ENCODE assay signal across 22 cellular contexts in genomic region chr14:64577211-64577610, GRCh38. TPM values are rescaled to one million over a fixed set of nuclear protein-coding genes. Genes with fewer than 3 reads are reported as not detected.
DNase-seq lines count a peak whose midpoint lies in the region; ATAC-seq, FAIRE-seq and TF ChIP-seq lines count a peak whose summit lies in the region.
"Had no signal": no experiment of that assay in that cellular context is flagged by ENCODE, and none has a peak within 500 bp of the region (broad histone marks: within the 10 kb centered on the region; RNA-seq: fewer than 3 reads in every experiment).

No MANE protein-coding gene starts in this region.

- no peaks in the 10 kb centered on the region for H3K79me2 ChIP-seq in H1 (ENCODE audit: control insufficient read depth in 1 of 2, insufficient read depth in 2 of 2, low read length in 2 of 2)
- no peaks in the 10 kb centered on the region for H3K79me2 ChIP-seq in trophoblast cell (ENCODE audit: control insufficient read depth, insufficient read depth, low read length, poor library complexity)

- H3K56ac ChIP-seq in H1 (replicated peaks; ENCODE audit: insufficient read length, low read depth, low read length), result no peak overlapping the region

- H3K79me1 ChIP-seq in H1 (ENCODE audit: low read depth, low read length), result no peaks in the 10 kb centered on the region
- H3K79me1 ChIP-seq in trophoblast cell (ENCODE audit: low read length), result peaks cover 3% of the 10 kb centered on the region

- in situ Hi-C loops in HAP-1 (cut with MboI; ENCODE audit: low sequenced_read_pairs), result no loop called here

- no peak for TF ChIP-seq POLR2A in H1 (IDR thresholded peaks at IDR 0.05; ENCODE audit: control extremely low read depth in 1 of 2, low read depth in 2 of 2, low read length in 2 of 2)

- no peak for FAIRE-seq in H1 (lab: Jason Lieb, UNC)
- FAIRE-seq: GM12891, GM18507 had no signal

- H4K12ac ChIP-seq in trophoblast cell (ENCODE audit: low read depth, low read length), result no peak overlapping the region

- H2AK5ac ChIP-seq in H1 (ENCODE audit: low read depth, low read length) (no peak overlapping the region), trophoblast cell (ENCODE audit: low read length) (no peak overlapping the region)

- WGBS in H1 (ENCODE audit: extremely low coverage in 1 of 2, insufficient coverage in 1 of 2, insufficient read length in 1 of 2, insufficient replicate concordance in 2 of 2, low coverage in 1 of 2, low lambda C conversion rate in 2 of 2, missing lambda C conversion rate in 1 of 2), 2 experiments, result 92% methylated on average over 5 of the region's 5 CpGs; no CpG with 5 or more reads in 1 of the 2 experiments
- no CpG with 5 or more reads among the region's 5 CpGs for WGBS in trophoblast cell (ENCODE audit: extremely low coverage, insufficient coverage, insufficient read length)

- H2BK5ac ChIP-seq in H1 (ENCODE audit: low read depth, low read length) (0 out of 2 replicates have a peak overlapping the region, but pooled peaks have one; percentile 32), trophoblast cell (ENCODE audit: low read depth, low read length, poor library complexity) (no peak overlapping the region)

- no peaks in the 10 kb centered on the region for H3K23me2 ChIP-seq in H1 (ENCODE audit: low read depth, low read length)

- no peak overlapping the region for H2BK15ac ChIP-seq in H1 (ENCODE audit: low read length)

- H3K9me3 ChIP-seq in T-helper 17 cell (ENCODE audit: control insufficient read depth, low read length, poor library complexity, severe bottlenecking) (no peaks in the 10 kb centered on the region), H1 (ENCODE audit: insufficient read depth in 2 of 2, low read depth in 1 of 2, low read length in 1 of 2) (no peaks in the 10 kb centered on the region), trophoblast cell (ENCODE audit: insufficient read depth, low read depth, low read length) (no peaks in the 10 kb centered on the region), HAP-1 (no peaks in the 10 kb centered on the region)

- H3K27me3 Mint-ChIP-seq in T-helper 17 cell, result peaks cover 6% of the 10 kb centered on the region
- H3K27me3 Mint-ChIP-seq in nephron (ENCODE audit: low read depth), result no peaks in the 10 kb centered on the region
- H3K27me3 Mint-ChIP-seq: CD4-positive, alpha-beta memory T cell had no signal

- no peaks in the 10 kb centered on the region for H3K36me3 ChIP-seq in H1 (ENCODE audit: control insufficient read depth in 2 of 4, insufficient read depth in 4 of 4, low read length in 3 of 4)
- no peaks in the 10 kb centered on the region for H3K36me3 ChIP-seq in trophoblast cell (ENCODE audit: control insufficient read depth in 1 of 2, insufficient read depth in 2 of 2, low read length in 2 of 2)
- H3K36me3 ChIP-seq in HAP-1 (replicated peaks), result no peaks in the 10 kb centered on the region

- H3K4me3 Mint-ChIP-seq in T-helper 17 cell, result no peak overlapping the region
- no peak overlapping the region for H3K4me3 Mint-ChIP-seq in nephron
- H3K4me3 Mint-ChIP-seq: CD4-positive, alpha-beta memory T cell had no signal

- ATAC-seq in T-helper 17 cell (no peak), HG03432 (IDR thresholded peaks at IDR 0.05; ENCODE audit: unreplicated experiment) (no peak)
- ATAC-seq: HCT116 had no signal

- H3K4ac ChIP-seq in H1 (replicated peaks; ENCODE audit: insufficient read length, low read depth, low read length) (no peak overlapping the region), trophoblast cell (ENCODE audit: low read depth, low read length) (no peak overlapping the region)

- H3K4me1 ChIP-seq in H1 (replicated peaks in 1 of 4; ENCODE audit: control insufficient read depth in 3 of 4, insufficient read depth in 4 of 4, low read length in 3 of 4), result peaks cover 5 to 22% (median 12%) of the 10 kb centered on the region in 4 experiments; a peak in 6 of 7 replicates
- H3K4me1 ChIP-seq in trophoblast cell (ENCODE audit: control insufficient read depth in 1 of 2, insufficient read depth in 2 of 2, low read length in 2 of 2), result peaks cover 2 to 13% of the 10 kb centered on the region in 2 experiments
- H3K4me1 ChIP-seq in HAP-1, result peaks cover 11% of the 10 kb centered on the region

- no peak for TF ChIP-seq EP300 in H1 (IDR thresholded peaks at IDR 0.05; ENCODE audit: borderline replicate concordance in 1 of 2, low read depth in 2 of 2, low read length in 2 of 2)

- H3K9ac ChIP-seq in H1 (replicated peaks in 1 of 4; ENCODE audit: extremely low read depth in 1 of 4, low read depth in 3 of 4, low read length in 3 of 4) (no peak overlapping the region), trophoblast cell (ENCODE audit: low read length) (peak overlapping the region; percentile 50)

- no peaks in the 10 kb centered on the region for H3K9me3 Mint-ChIP-seq in nephron
- H3K9me3 Mint-ChIP-seq: CD4-positive, alpha-beta memory T cell had no signal

- peak overlapping the region; percentile 19 for H3K27ac Mint-ChIP-seq in T-helper 17 cell
- peak overlapping the region in 2 of 3 experiments; percentile 16 for H3K27ac Mint-ChIP-seq in nephron
- H3K27ac Mint-ChIP-seq: CD4-positive, alpha-beta memory T cell had no signal

- H3K36me3 Mint-ChIP-seq in T-helper 17 cell (ENCODE audit: low read depth) (no peaks in the 10 kb centered on the region), nephron (ENCODE audit: low read depth) (no peaks in the 10 kb centered on the region)
- H3K36me3 Mint-ChIP-seq: CD4-positive, alpha-beta memory T cell had no signal

- H4K20me1 ChIP-seq in H1 (replicated peaks in 1 of 2; ENCODE audit: control insufficient read depth in 1 of 2, insufficient read depth in 2 of 2, low read length in 2 of 2), result no peaks in the 10 kb centered on the region

- DNase-seq in T-helper 17 cell (no peak), H1 (ENCODE audit: low read depth in 1 of 2, low spot score in 2 of 2) (peak in 1 of 2 experiments; percentile 43), trophoblast cell (no peak), HAP-1 (ENCODE audit: low spot score in 2 of 2) (no peak)
- DNase-seq in activated CD4-positive, alpha-beta T cell treated with anti-CD3 and anti-CD28 coated beads, Interleukin-2, amount 50 U/mL, for 1 hour, result no peak
- no peak for DNase-seq in effector CD4-positive, alpha-beta T cell
- DNase-seq: C1 segment of cervical spinal cord; Calu3; CD4-positive, alpha-beta memory T cell; COR-L47; DMS53; DMS79 treated with DMSO at 0.1 percent for 48 hours; GF-D8; GOT3; H7 had no signal

- H3K27ac ChIP-seq in H1 (ENCODE audit: low read depth, low read length), result no peak overlapping the region
- no peak overlapping the region for H3K27ac ChIP-seq in trophoblast cell (ENCODE audit: low read depth, low read length)

- peak overlapping the region; percentile 28; the same call in 1 of the 2 replicates for H4K8ac ChIP-seq in H1 (ENCODE audit: extremely low read depth, insufficient read depth, low read length)
- no peak overlapping the region for H4K8ac ChIP-seq in trophoblast cell (ENCODE audit: low read depth, low read length)

- H4K91ac ChIP-seq in H1 (replicated peaks; ENCODE audit: insufficient read length, low read length) (no peak overlapping the region), trophoblast cell (ENCODE audit: low read depth, low read length) (peak overlapping the region; percentile 5)

- no peak overlapping the region for H4K5ac ChIP-seq in H1 (ENCODE audit: insufficient read length, low read depth, low read length)

- H3K4me2 ChIP-seq in H1 (ENCODE audit: insufficient read depth in 1 of 2, low read depth in 2 of 2, low read length in 2 of 2), result no peak overlapping the region
- no peak overlapping the region for H3K4me2 ChIP-seq in trophoblast cell (ENCODE audit: low read length)

- H2AFZ ChIP-seq in H1 (ENCODE audit: low read length), result no peak overlapping the region
- H2AFZ ChIP-seq in trophoblast cell (ENCODE audit: insufficient read depth, low read length, poor library complexity), result no peak overlapping the region

- peak overlapping the region; percentile 77; the same call in 1 of the 2 replicates for H2BK12ac ChIP-seq in H1 (ENCODE audit: low read depth, low read length)
- peak overlapping the region; percentile 3 for H2BK12ac ChIP-seq in trophoblast cell (ENCODE audit: low read length)

- H3K4me3 ChIP-seq in H1 (ENCODE audit: extremely low read depth in 1 of 4, insufficient read depth in 2 of 4, low read depth in 3 of 4, low read length in 4 of 4) (no peak overlapping the region), trophoblast cell (ENCODE audit: low read depth, low read length) (no peak overlapping the region), HAP-1 (no peak overlapping the region)

- H3K14ac ChIP-seq in H1 (ENCODE audit: insufficient read length) (no peak overlapping the region), trophoblast cell (ENCODE audit: low read length) (no peak overlapping the region)

- CTCF ChIA-PET in H1 (lab: Charles Lee; ENCODE audit: partially characterized antibody), result interaction anchor here (0.6 to 1.9 kb wide), 4 partner anchors 12 to 188 kb away, joined by 3 to 7 read pairs (median 4); no protein-coding TSS in a partner anchor

- H3K27me3 ChIP-seq in H1 (replicated peaks in 1 of 4; ENCODE audit: control insufficient read depth in 3 of 4, extremely low read depth in 1 of 4, insufficient read depth in 3 of 4, low read length in 3 of 4) (no peaks in the 10 kb centered on the region), trophoblast cell (ENCODE audit: insufficient read depth, low read length) (no peaks in the 10 kb centered on the region), HAP-1 (ENCODE audit: low read depth) (no peaks in the 10 kb centered on the region)

- TF ChIP-seq CTCF in H1 (IDR thresholded peaks at IDR 0.05; ENCODE audit: control extremely low read depth in 1 of 3, insufficient read depth in 1 of 3, low read depth in 1 of 3, low read length in 3 of 3), result no peak
- TF ChIP-seq CTCF in nephron (IDR thresholded peaks at IDR 0.05; ENCODE audit: unreplicated experiment in 3 of 3), result no peak

- H3K4me1 Mint-ChIP-seq in T-helper 17 cell (peaks cover 2% of the 10 kb centered on the region), nephron (peaks cover 29% of the 10 kb centered on the region)
- H3K4me1 Mint-ChIP-seq: CD4-positive, alpha-beta memory T cell had no signal

- no peak overlapping the region for H2BK120ac ChIP-seq in H1 (replicated peaks; ENCODE audit: low read depth, low read length)
- H2BK120ac ChIP-seq in trophoblast cell (ENCODE audit: insufficient read depth, low read length, poor library complexity), result no peak overlapping the region

- no peak overlapping the region for H3K23ac ChIP-seq in H1 (ENCODE audit: insufficient read length)
- peak overlapping the region; percentile 48 for H3K23ac ChIP-seq in trophoblast cell (ENCODE audit: low read length)

- H3K18ac ChIP-seq in H1 (ENCODE audit: extremely low read depth, low read length) (no peak overlapping the region), trophoblast cell (ENCODE audit: low read length) (no peak overlapping the region)

- no peak overlapping the region for H2BK20ac ChIP-seq in H1 (ENCODE audit: low read length)

- no peak for TF ChIP-seq RAD21 in H1 (IDR thresholded peaks at IDR 0.05 in 1 of 2, conservative IDR thresholded peaks at IDR 0.05 in 1 of 2; ENCODE audit: low read depth in 2 of 2, low read length in 2 of 2)

- POLR2A ChIA-PET in H1 (lab: Charles Lee; ENCODE audit: partially characterized antibody), result interaction anchor here (1.0 to 2.1 kb wide), 2 partner anchors 37 to 38 kb away, joined by 3 to 6 read pairs; partner anchors contain the start of gene HSPA2

RNA-seq across cellular contexts. Expression of gene PPP1R36, which starts 27.4 kb away (rescaled TPM):
- total RNA-seq in T-helper 17 cell, result not detected
- 0.61 and 0.93 TPM in 2 replicates for total RNA-seq in H1 (2021; fragmentation: NEBNext Ultra II Directional; extraction: Animal tissue kit (Norgen Biotek cat#: 25700))
- 0.25 and 0.39 TPM in 2 replicates for polyA plus RNA-seq in H1 (2011; rRNA removed)
- polyA plus RNA-seq in H1 (2011; cell fraction: cytosol; rRNA removed), result 1.0 TPM
- 0.53 TPM for polyA plus RNA-seq in H1 (2011; cell fraction: nucleus; rRNA removed)
- polyA plus RNA-seq in H1 (2012, experiment 1 of 2), result 0.57 to 0.86 TPM (median 0.72 TPM) in 4 replicates
- not detected for polyA plus RNA-seq in H1 (2012, experiment 2 of 2)
- polyA plus RNA-seq in H1 (2013, experiment 1 of 2), result 0.43 TPM
- 0.37 TPM for polyA plus RNA-seq in H1 (2013, experiment 2 of 2)
- polyA minus RNA-seq in H1 (2011; rRNA and poly(A)+ RNA removed), result 0.32 and 0.46 TPM in 2 replicates
- not detected for polyA minus RNA-seq in H1 (2011; cell fraction: cytosol; rRNA and poly(A)+ RNA removed)
- not detected for polyA minus RNA-seq in H1 (2011; cell fraction: nucleus; rRNA and poly(A)+ RNA removed)
- polyA plus RNA-seq in trophoblast cell (2013), result 0.97 and 0.99 TPM in 2 replicates
- total RNA-seq: A172; CD4-positive, alpha-beta memory T cell; G401 had no signal

RNA-seq across cellular contexts. Expression of gene HSPA2, which starts 36.7 kb away (rescaled TPM):
- 1 to 10 TPM in 1 of 2 donors, under 1 TPM in 1; 0.92 to 2.0 TPM for total RNA-seq in T-helper 17 cell
- total RNA-seq in H1 (2021; fragmentation: NEBNext Ultra II Directional; extraction: Animal tissue kit (Norgen Biotek cat#: 25700)), result 82.9 and 91.1 TPM in 2 replicates
- polyA plus RNA-seq in H1 (2011; rRNA removed), result 30.5 and 42.0 TPM in 2 replicates
- polyA plus RNA-seq in H1 (2011; cell fraction: cytosol; rRNA removed), result 38.2 TPM
- 42.5 TPM for polyA plus RNA-seq in H1 (2011; cell fraction: nucleus; rRNA removed)
- polyA plus RNA-seq in H1 (2012, experiment 1 of 2), result 28.9 to 58.1 TPM (median 40.4 TPM) in 4 replicates
- 18.1 TPM for polyA plus RNA-seq in H1 (2012, experiment 2 of 2)
- 21.2 TPM for polyA plus RNA-seq in H1 (2013, experiment 1 of 2)
- polyA plus RNA-seq in H1 (2013, experiment 2 of 2), result 19.8 TPM
- polyA minus RNA-seq in H1 (2011; rRNA and poly(A)+ RNA removed), result 33.1 and 37.7 TPM in 2 replicates
- 69.5 TPM for polyA minus RNA-seq in H1 (2011; cell fraction: cytosol; rRNA and poly(A)+ RNA removed)
- polyA minus RNA-seq in H1 (2011; cell fraction: nucleus; rRNA and poly(A)+ RNA removed), result 35.2 TPM
- 52.5 and 55.1 TPM in 2 replicates for polyA plus RNA-seq in trophoblast cell (2013)
- total RNA-seq: G401 had no signal

Comparison
In these comparisons a context has a peak if more than half of its experiments do, and no peak if none do; other contexts are left out.
1. RNA of gene HSPA2, which starts 36.7 kb away (total RNA-seq): 82.9 to 91.1 TPM in H1; 0.92 to 2.0 TPM in T-helper 17 cell; every median in the first group is over 10 times any median in the second.